26 cellular contexts compared by ENCODE assay signal in genomic region chr2:54653572-54654204, GRCh38.
"Had no signal": no experiment of that assay in that cellular context is flagged by ENCODE, and none has a peak within 500 bp of the region (broad histone marks: within the 10 kb centered on the region; RNA-seq: fewer than 3 reads in every experiment).

No MANE protein-coding gene starts in this region.

- H3K27me3 ChIP-seq: ascending aorta, brain microvascular endothelial cell, esophagus muscularis mucosa, hepatocyte, neutrophil, pancreas, stomach had no signal

- H3K4me1 Mint-ChIP-seq: natural killer cell had no signal

- H3K9me3 ChIP-seq: ascending aorta, esophagus muscularis mucosa, neutrophil, pancreas, stomach had no signal

- H3K4me2 ChIP-seq: hepatocyte had no signal

- H3K27ac Mint-ChIP-seq: activated CD4-positive, alpha-beta T cell treated with anti-CD3 and anti-CD28 coated beads, Interleukin-2, amount 10 ng/mL, durations not matched to agents 7 days and 5 days; activated CD8-positive, alpha-beta memory T cell treated with anti-CD3 and anti-CD28 coated beads, Interleukin-2, amount 10 ng/mL, durations not matched to agents 7 days and 5 days; mesothelial cell of epicardium; stimulated activated memory B cell treated with anti-CD40 and anti-IgM and Interleukin-4, amounts not matched to agents 10 μg/mL and 1 μg/mL and 100 μg/mL, for 72 hours; type B pancreatic cell had no signal

- ATAC-seq: activated CD8-positive, alpha-beta memory T cell treated with anti-CD3 and anti-CD28 coated beads, Interleukin-2, amount 10 ng/mL, durations not matched to agents 7 days and 5 days; activated CD8-positive, alpha-beta T cell treated with anti-CD3 and anti-CD28 coated beads for 36 hours; activated naive CD4-positive, alpha-beta T cell treated with anti-CD3 and anti-CD28 coated beads, Interleukin-2, amount 50 U/mL, for 72 hours; left ventricle myocardium superior; natural killer cell; stimulated activated memory B cell treated with anti-CD40 and anti-IgM and Interleukin-4, amounts not matched to agents 10 μg/mL and 1 μg/mL and 100 μg/mL, for 72 hours had no signal

- H3K9me3 Mint-ChIP-seq: activated CD4-positive, alpha-beta T cell treated with anti-CD3 and anti-CD28 coated beads, Interleukin-2, amount 10 ng/mL, durations not matched to agents 7 days and 5 days; activated CD8-positive, alpha-beta T cell treated with anti-CD3 and anti-CD28 coated beads for 36 hours; activated naive CD4-positive, alpha-beta T cell treated with anti-CD3 and anti-CD28 coated beads, Interleukin-2, amount 50 U/mL, for 72 hours; mesothelial cell of epicardium; natural killer cell; stimulated activated memory B cell treated with anti-CD40 and anti-IgM and Interleukin-4, amounts not matched to agents 10 μg/mL and 1 μg/mL and 100 μg/mL, for 72 hours; type B pancreatic cell had no signal

- DNase-seq: activated CD4-positive, alpha-beta T cell treated with anti-CD3 and anti-CD28 coated beads, Interleukin-2, amount 10 ng/mL, durations not matched to agents 7 days and 5 days; activated CD8-positive, alpha-beta memory T cell treated with anti-CD3 and anti-CD28 coated beads, Interleukin-2, amount 10 ng/mL, durations not matched to agents 7 days and 5 days; activated CD8-positive, alpha-beta T cell treated with anti-CD3 and anti-CD28 coated beads for 36 hours; activated gamma-delta T cell treated with Interleukin-2 at 50 U/mL for 16 hours; activated T-cell treated with anti-CD3 and anti-CD28 coated beads for 4 hours; brain microvascular endothelial cell; central memory CD4-positive, alpha-beta T cell; effector memory CD4-positive, alpha-beta T cell; glutamatergic neuron; left ventricle myocardium superior; mammary epithelial cell; natural killer cell; pancreas; right cardiac atrium; stimulated activated CD4-positive, alpha-beta T cell treated with anti-CD3 and anti-CD28 coated beads, Interleukin-2, amount 100 ng/mL, for 24 hours; stomach had no signal

- H3K27me3 Mint-ChIP-seq: activated CD4-positive, alpha-beta T cell treated with anti-CD3 and anti-CD28 coated beads, Interleukin-2, amount 10 ng/mL, durations not matched to agents 7 days and 5 days; activated CD8-positive, alpha-beta memory T cell treated with anti-CD3 and anti-CD28 coated beads, Interleukin-2, amount 10 ng/mL, durations not matched to agents 7 days and 5 days; activated CD8-positive, alpha-beta T cell treated with anti-CD3 and anti-CD28 coated beads for 36 hours; stimulated activated memory B cell treated with anti-CD40 and anti-IgM and Interleukin-4, amounts not matched to agents 10 μg/mL and 1 μg/mL and 100 μg/mL, for 72 hours; type B pancreatic cell had no signal

- FAIRE-seq: colon, frontal cortex, pancreas had no signal

- H3K4me3 Mint-ChIP-seq: activated CD4-positive, alpha-beta T cell treated with anti-CD3 and anti-CD28 coated beads, Interleukin-2, amount 10 ng/mL, durations not matched to agents 7 days and 5 days; activated CD8-positive, alpha-beta memory T cell treated with anti-CD3 and anti-CD28 coated beads, Interleukin-2, amount 10 ng/mL, durations not matched to agents 7 days and 5 days; activated CD8-positive, alpha-beta T cell treated with anti-CD3 and anti-CD28 coated beads for 36 hours; mesothelial cell of epicardium; natural killer cell; stimulated activated memory B cell treated with anti-CD40 and anti-IgM and Interleukin-4, amounts not matched to agents 10 μg/mL and 1 μg/mL and 100 μg/mL, for 72 hours; type B pancreatic cell had no signal

- H3K4me1 ChIP-seq: ascending aorta, pancreas had no signal

- H3K4me3 ChIP-seq: ascending aorta, esophagus muscularis mucosa, hepatocyte, pancreas, stomach had no signal

- H2AFZ ChIP-seq: hepatocyte had no signal

- H3K27ac ChIP-seq: ascending aorta, brain microvascular endothelial cell, esophagus muscularis mucosa, hepatocyte, neutrophil, pancreas, stomach had no signal
